10 cellular contexts compared by ENCODE assay signal in the genomic region with DNA sequence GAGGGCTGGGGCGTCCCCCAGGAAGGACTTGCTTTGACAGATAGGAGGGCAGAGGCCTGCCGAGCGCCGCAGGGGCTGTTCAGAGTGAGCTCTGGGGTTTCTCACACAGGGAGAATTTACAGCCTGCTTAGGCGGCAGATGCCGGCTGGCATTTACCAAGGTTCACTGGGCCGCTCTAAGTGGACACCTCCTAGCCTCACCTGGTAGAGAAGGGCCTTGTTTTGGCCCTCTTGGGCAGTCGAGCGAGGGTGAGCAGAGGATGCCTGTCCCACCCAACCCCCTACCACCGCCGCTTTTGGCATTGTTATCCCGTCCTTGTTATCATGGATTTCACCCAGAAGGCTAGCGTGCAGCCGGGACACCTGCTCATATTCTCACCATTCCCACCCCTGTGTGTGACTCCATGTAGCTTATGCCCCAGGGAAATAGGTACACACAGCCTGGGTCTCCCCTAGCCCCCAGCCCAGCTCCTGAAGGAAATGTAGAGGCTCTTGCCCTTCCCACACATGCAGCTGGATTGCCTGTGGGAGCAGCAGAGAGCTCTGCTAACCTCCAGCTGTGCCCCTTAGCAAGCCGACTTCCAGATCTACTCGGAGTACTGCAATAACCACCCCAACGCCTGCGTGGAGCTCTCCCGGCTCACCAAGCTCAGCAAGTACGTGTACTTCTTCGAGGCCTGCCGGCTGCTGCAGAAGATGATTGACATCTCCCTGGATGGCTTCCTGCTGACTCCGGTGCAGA. TPM values are rescaled to one million over a fixed set of nuclear protein-coding genes. Genes with fewer than 3 reads are reported as not detected.
A peak's percentile ranks its signal among the peaks of the same experiment; 100 is the strongest.
DNase-seq lines count a peak whose midpoint lies in the region; ATAC-seq and TF ChIP-seq lines count a peak whose summit lies in the region.
"Had no signal": no experiment of that assay in that cellular context is flagged by ENCODE, and none has a peak within 500 bp of the region (broad histone marks: within the 10 kb centered on the region; RNA-seq: fewer than 3 reads in every experiment).

No MANE protein-coding gene starts in this region.

- H3K9me3 Mint-ChIP-seq in neural crest cell = no peaks in the 10 kb centered on the region

- H3K4me3 Mint-ChIP-seq in neural crest cell = peak overlapping the region; percentile 76

- no peaks in the 10 kb centered on the region for H3K27me3 Mint-ChIP-seq in neural crest cell (ENCODE audit: low read depth)

- peak overlapping the region; percentile 40 for H3K27ac ChIP-seq in KOPT-K1 (ENCODE audit: low read depth, low read length, poor library complexity, severe bottlenecking)
- H3K27ac ChIP-seq in effector memory CD4-positive, alpha-beta T cell (ENCODE audit: insufficient read depth, low read length, poor library complexity, severe bottlenecking) = no peak overlapping the region
- H3K27ac ChIP-seq in PC-9 = no peak overlapping the region
- H3K27ac ChIP-seq: upper lobe of left lung had no signal

- no peaks in the 10 kb centered on the region for H3K9me2 ChIP-seq in PC-9 (ENCODE audit: insufficient read depth)

- 0 out of 2 replicates have a peak, but pooled peaks have one; percentile 5 for TF ChIP-seq CTCF in BJ (IDR thresholded peaks at IDR 0.05; ENCODE audit: insufficient read depth, low read depth, low read length)
- no peak for TF ChIP-seq CTCF in neural crest cell (conservative IDR thresholded peaks at IDR 0.05)
- no peak for TF ChIP-seq CTCF in PC-9 (conservative IDR thresholded peaks at IDR 0.05)

- peaks cover 25% of the 10 kb centered on the region for H3K4me1 ChIP-seq in effector memory CD4-positive, alpha-beta T cell (ENCODE audit: control insufficient read depth, insufficient read depth, low read length, poor library complexity, severe bottlenecking)
- H3K4me1 ChIP-seq in PC-9 (replicated peaks; ENCODE audit: insufficient read depth) = no peaks in the 10 kb centered on the region

- no peaks in the 10 kb centered on the region for H3K79me2 ChIP-seq in PC-9 (ENCODE audit: low read depth)

- H3K9me3 ChIP-seq in KOPT-K1 (ENCODE audit: insufficient read depth, low read length, poor library complexity, severe bottlenecking) = no peaks in the 10 kb centered on the region
- no peaks in the 10 kb centered on the region for H3K9me3 ChIP-seq in effector memory CD4-positive, alpha-beta T cell (ENCODE audit: control insufficient read depth, low read length)
- H3K9me3 ChIP-seq in PC-9 (ENCODE audit: insufficient read depth, low read depth) = no peaks in the 10 kb centered on the region
- H3K9me3 ChIP-seq: upper lobe of left lung had no signal

- H4K20me1 ChIP-seq in PC-9 (ENCODE audit: insufficient read depth) = no peaks in the 10 kb centered on the region

- intact Hi-C loops in PC-9 (cut with micrococcal nuclease; ENCODE audit: unreplicated experiment) = no loop called here

- H3K4me2 ChIP-seq in PC-9 = no peak overlapping the region

- H3K36me3 ChIP-seq in BJ (ENCODE audit: control insufficient read depth, insufficient read depth, low read length) (peaks cover 10% of the 10 kb centered on the region), KOPT-K1 (ENCODE audit: insufficient read depth, low read length) (no peaks in the 10 kb centered on the region), PC-9 (ENCODE audit: low read depth) (no peaks in the 10 kb centered on the region)
- H3K36me3 ChIP-seq in effector memory CD4-positive, alpha-beta T cell (ENCODE audit: control insufficient read depth, insufficient read depth, low read length) = no peaks in the 10 kb centered on the region
- H3K36me3 ChIP-seq: upper lobe of left lung had no signal

- H3K36me3 Mint-ChIP-seq in neural crest cell (ENCODE audit: low read depth) = no peaks in the 10 kb centered on the region

- H3K4me1 Mint-ChIP-seq in neural crest cell = peaks cover 3% of the 10 kb centered on the region

- H3K4me3 ChIP-seq in BJ (ENCODE audit: low read depth, low read length) (no peak overlapping the region), PC-9 (no peak overlapping the region)
- H3K4me3 ChIP-seq in effector memory CD4-positive, alpha-beta T cell (ENCODE audit: insufficient read depth, low read depth, low read length, poor library complexity, severe bottlenecking) = peak overlapping the region; percentile 51
- H3K4me3 ChIP-seq: lung had no signal

- no TSS peak for BruUV-seq in PC-9 (replicated peaks; lab: Mats Ljungman, UMichigan)

- no peaks in the 10 kb centered on the region for H3F3A ChIP-seq in PC-9 (ENCODE audit: insufficient read depth, low read depth)

- H3K27me3 ChIP-seq in BJ (ENCODE audit: control insufficient read depth, insufficient read depth, low read length) (no peaks in the 10 kb centered on the region), PC-9 (ENCODE audit: insufficient read depth, low read depth) (no peaks in the 10 kb centered on the region)
- H3K27me3 ChIP-seq in effector memory CD4-positive, alpha-beta T cell (replicated peaks; ENCODE audit: control insufficient read depth, insufficient read depth, low read length, poor library complexity, severe bottlenecking) = no peaks in the 10 kb centered on the region

- H2AFZ ChIP-seq in PC-9 = no peak overlapping the region

- CTCF ChIA-PET in BJ (lab: Yijun Ruan, JAX) = interaction anchor here (1.4 kb wide), 1 partner anchor 243 kb away, joined by 3 read pairs; no protein-coding TSS in a partner anchor
- CTCF ChIA-PET in PC-9 (lab: Charles Lee) = no interaction called here

- peak overlapping the region; percentile 35 for H3K27ac Mint-ChIP-seq in neural crest cell (ENCODE audit: unreplicated experiment)

- no peak for DNase-seq in BJ (ENCODE audit: low read depth)
- DNase-seq in effector memory CD4-positive, alpha-beta T cell = no peak
- DNase-seq in neural crest cell (ENCODE audit: low read depth, low spot score) = no peak
- no peak for DNase-seq in COLO668 (lab: John Stamatoyannopoulos, UW; ENCODE audit: unreplicated experiment)
- no peak for DNase-seq in activated CD4-positive, CD25-positive, alpha-beta regulatory T cell treated with anti-CD3 and anti-CD28 coated beads, Interleukin-2, amount 50 U/mL, for 72 hours
- DNase-seq in PC-9 = no peak

- ATAC-seq in HG02970 (IDR thresholded peaks at IDR 0.05; ENCODE audit: low FRiP score, unreplicated experiment) = no peak

- POLR2A ChIA-PET in BJ (lab: Charles Lee) (no interaction called here), PC-9 (lab: Charles Lee; ENCODE audit: unreplicated experiment) (no interaction called here)

RNA-seq across cellular contexts. Expression of a gene that starts 52.4 kb away (rescaled TPM):
- 62.9 and 85.6 TPM in 2 replicates for polyA plus RNA-seq in BJ (2011; rRNA removed)
- 75.1 and 116 TPM in 2 replicates for polyA minus RNA-seq in BJ (2011; rRNA and poly(A)+ RNA removed)
- total RNA-seq in neural crest cell = 154 and 159 TPM in 2 replicates
- 66.6 and 79.6 TPM in 2 replicates for total RNA-seq in PC-9 (2021)
